In genomic region chr6:111259089-111259831, GRCh38 we compare ENCODE assay signal across 8 cellular contexts.
DNase-seq lines count a peak whose midpoint lies in the region; ATAC-seq and TF ChIP-seq lines count a peak whose summit lies in the region.

No MANE protein-coding gene starts in this region.

- no peaks in the 10 kb centered on the region for H3K27me3 ChIP-seq in AG04450 (ENCODE audit: control insufficient read depth, insufficient read depth, low read length)

- H3K4me3 Mint-ChIP-seq in immature natural killer cell, result peak overlapping the region; percentile 75 to 89 (median 86)

- H3K4me3 ChIP-seq in AG04450 (ENCODE audit: low read depth, low read length) (peak overlapping the region; percentile 88), cardiac fibroblast (replicated peaks in 1 of 2; ENCODE audit: low read depth in 2 of 2, low read length in 2 of 2) (peak overlapping the region; percentile 56 to 90)

- H3K27ac ChIP-seq in AG04450 (ENCODE audit: low read depth, low read length) (peak overlapping the region; percentile 91), VCaP (peak overlapping the region; percentile 82)

- peaks cover 0 to 6% (median 6%) of the 10 kb centered on the region in 3 donors for H3K36me3 Mint-ChIP-seq in immature natural killer cell

- DNase-seq in AG04450 (ENCODE audit: low read depth, low spot score) (peak; percentile 99), NCI-H2171 treated with DMSO at 0.1 percent for 48 hours (lab: John Stamatoyannopoulos, UW) (peak; percentile 99), cardiac fibroblast (ENCODE audit: low read depth in 2 of 2) (peak; percentile 100), immature natural killer cell (peak; percentile 99), smooth muscle cell of the brain vasculature (ENCODE audit: low read depth, low spot score) (peak; percentile 96)

- H3K27me3 Mint-ChIP-seq in immature natural killer cell (ENCODE audit: low read depth in 3 of 3), result peaks cover 11 to 19% (median 18%) of the 10 kb centered on the region in 3 donors

- CTCF ChIA-PET in AG04450 (lab: Charles Lee), result interaction anchor here (0.6 to 2.3 kb wide), 47 partner anchors 9 to 786 kb away, joined by 3 to 28 read pairs (median 4); no protein-coding TSS in a partner anchor

- peak overlapping the region; percentile 77 to 94 (median 88) for H3K27ac Mint-ChIP-seq in immature natural killer cell

- TF ChIP-seq CTCF in AG04450 (IDR thresholded peaks at IDR 0.05; ENCODE audit: low read depth, low read length) (peak; percentile 92), VCaP (conservative IDR thresholded peaks at IDR 0.05) (peak; percentile 96), cardiac fibroblast (IDR thresholded peaks at IDR 0.05; ENCODE audit: low read depth, low read length) (peak; percentile 95)

- ATAC-seq in GM18868 (IDR thresholded peaks at IDR 0.05; ENCODE audit: unreplicated experiment) (peak; percentile 98), HG03108 (IDR thresholded peaks at IDR 0.05; ENCODE audit: unreplicated experiment) (peak; percentile 97)

- no peaks in the 10 kb centered on the region; the same call in 1 of the 2 replicates for H3K9me3 ChIP-seq in AG04450 (ENCODE audit: control insufficient read depth, insufficient read depth, low read length)

- H3K4me1 Mint-ChIP-seq in immature natural killer cell, result peaks cover 21 to 31% of the 10 kb centered on the region in 2 donors

- POLR2A ChIA-PET in AG04450 (lab: Yijun Ruan, JAX), result interaction anchor here (0.5 to 1.7 kb wide), 8 partner anchors 16 to 383 kb away, joined by 3 to 5 read pairs (median 4); partner anchors contain the start of genes GTF3C6, REV3L and TRAF3IP2

- peaks cover 0 to 2% (median 0%) of the 10 kb centered on the region in 6 donors for H3K9me3 Mint-ChIP-seq in immature natural killer cell

Comparison
In these comparisons a context has a peak if more than half of its experiments do, and no peak if none do; other contexts are left out.
1. Peak in every context shown above with its lines: DNase-seq, ATAC-seq, H3K4me3 ChIP-seq and H3K27ac ChIP-seq.